In the genomic region with DNA sequence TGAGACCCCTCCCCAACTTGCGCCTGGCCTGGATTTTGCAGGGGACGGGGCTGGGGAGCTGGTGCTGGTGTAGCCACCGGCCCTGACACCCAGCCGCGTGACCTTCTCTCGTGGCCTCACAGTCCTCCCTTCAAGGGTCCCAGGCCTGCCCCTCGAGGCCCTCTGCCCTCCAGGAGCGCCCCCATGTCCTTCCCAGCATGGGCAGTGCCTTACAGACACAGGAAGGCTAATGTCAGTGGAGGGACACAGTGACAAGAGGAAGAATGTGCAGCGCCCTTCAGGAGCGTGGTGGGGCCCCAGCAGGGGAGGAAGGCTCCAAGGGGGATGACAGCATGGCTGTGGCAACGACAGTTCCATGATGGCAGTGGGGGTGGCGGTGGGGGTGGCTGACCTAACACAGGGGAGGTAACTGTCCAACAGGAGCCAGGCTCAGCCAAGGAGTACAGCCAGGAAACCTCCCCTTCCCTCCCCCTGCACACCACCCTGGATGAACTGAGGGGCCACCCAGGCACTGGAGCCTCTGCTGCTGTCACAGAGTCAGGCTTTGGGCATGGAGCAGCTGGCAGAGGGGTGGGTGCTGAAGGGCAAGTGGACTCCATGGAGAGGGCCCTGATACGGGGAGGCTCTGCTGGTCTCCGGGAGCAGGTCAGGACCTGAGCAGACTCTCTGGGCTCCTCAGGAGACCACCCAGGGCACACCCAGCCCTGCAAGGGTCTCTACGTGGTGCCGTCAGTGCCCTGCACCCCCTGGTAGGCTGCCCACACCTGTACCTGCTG, we compare ENCODE assay signal across 1 cellular context.
TF ChIP-seq lines count a peak whose summit lies in the region.

No MANE protein-coding gene starts in this region.

TF ChIP-seq in H1, 55 proteins besides CTCF, POLR2A, EP300 and RAD21:
- no peak for TF ChIP-seq SP1 (IDR thresholded peaks at IDR 0.05; ENCODE audit: low read depth, low read length)
- TF ChIP-seq BRCA1 (IDR thresholded peaks at IDR 0.05; ENCODE audit: low read depth, low read length): no peak
- TF ChIP-seq CBX5 (IDR thresholded peaks at IDR 0.05; ENCODE audit: low read depth, low read length): no peak
- no peak for TF ChIP-seq TCF12 (IDR thresholded peaks at IDR 0.05; ENCODE audit: low read depth, low read length)
- TF ChIP-seq KDM1A (IDR thresholded peaks at IDR 0.05; ENCODE audit: borderline replicate concordance, low read length): no peak
- no peak for TF ChIP-seq HDAC6 (IDR thresholded peaks at IDR 0.05; ENCODE audit: low read depth, low read length)
- TF ChIP-seq, protein P1, sequence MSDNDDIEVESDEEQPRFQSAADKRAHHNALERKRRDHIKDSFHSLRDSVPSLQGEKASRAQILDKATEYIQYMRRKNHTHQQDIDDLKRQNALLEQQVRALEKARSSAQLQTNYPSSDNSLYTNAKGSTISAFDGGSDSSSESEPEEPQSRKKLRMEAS (IDR thresholded peaks at IDR 0.05): no peak
- TF ChIP-seq GTF2F1 (IDR thresholded peaks at IDR 0.05; ENCODE audit: borderline replicate concordance, low read depth, low read length): no peak
- TF ChIP-seq KDM4A (IDR thresholded peaks at IDR 0.05; ENCODE audit: low read depth, low read length, severe bottlenecking): no peak
- TF ChIP-seq PHF8 (conservative IDR thresholded peaks at IDR 0.05; ENCODE audit: low read depth, low read length): no peak
- TF ChIP-seq CTBP2 (IDR thresholded peaks at IDR 0.05; ENCODE audit: borderline replicate concordance, insufficient read depth, insufficient read length, low read length): no peak
- TF ChIP-seq POU5F1 (IDR thresholded peaks at IDR 0.05; ENCODE audit: low read depth, low read length): no peak
- no peak for TF ChIP-seq TAF1 (IDR thresholded peaks at IDR 0.05; ENCODE audit: low read depth, low read length)
